ENCODE assay signal across 8 cellular contexts in genomic region chr7:35036361-35037171, GRCh38. TPM values are rescaled to one million over a fixed set of nuclear protein-coding genes. Genes with fewer than 3 reads are reported as not detected.
A peak's percentile ranks its signal among the peaks of the same experiment; 100 is the strongest.
DNase-seq lines count a peak whose midpoint lies in the region; ATAC-seq and TF ChIP-seq lines count a peak whose summit lies in the region.

No MANE protein-coding gene starts in this region.

- H3K4me1 ChIP-seq in duodenal mucosa (ENCODE audit: control insufficient read depth in 1 of 2, insufficient read depth in 2 of 2, low read length in 2 of 2), result peaks cover 23 to 24% of the 10 kb centered on the region in 2 donors
- H3K4me1 ChIP-seq in liver (ENCODE audit: control insufficient read depth in 4 of 4, insufficient read depth in 4 of 4, low read length in 3 of 4), result peaks cover 3 to 20% (median 17%) of the 10 kb centered on the region in 4 donors

- no peaks in the 10 kb centered on the region for H3K27me3 ChIP-seq in duodenal mucosa (ENCODE audit: control insufficient read depth in 1 of 2, insufficient read depth in 2 of 2, low read length in 2 of 2)
- no peaks in the 10 kb centered on the region for H3K27me3 ChIP-seq in liver (ENCODE audit: control insufficient read depth in 4 of 4, insufficient read depth in 4 of 4, low read length in 3 of 4)

- H3K4me1 Mint-ChIP-seq in activated CD4-positive, alpha-beta T cell treated with anti-CD3 and anti-CD28 coated beads, Interleukin-2, amount 10 ng/mL, durations not matched to agents 7 days and 5 days, result peaks cover 24% of the 10 kb centered on the region

- no peak for TF ChIP-seq CTCF in liver (IDR thresholded peaks at IDR 0.05; ENCODE audit: low read depth, low read length, missing input control)

- H3K36me3 Mint-ChIP-seq in activated CD4-positive, alpha-beta T cell treated with anti-CD3 and anti-CD28 coated beads, Interleukin-2, amount 10 ng/mL, durations not matched to agents 7 days and 5 days (ENCODE audit: low read depth), result no peaks in the 10 kb centered on the region

- H3K9ac ChIP-seq in duodenal mucosa (ENCODE audit: low read depth in 1 of 2, low read length in 2 of 2) (peak overlapping the region; percentile 50 to 63), liver (ENCODE audit: low read depth in 1 of 2, low read length in 2 of 2) (peak overlapping the region; percentile 52 to 80)

- POLR2A ChIA-PET in activated CD4-positive, alpha-beta T cell treated with anti-CD3 and anti-CD28 coated beads, Interleukin-2, amount 10 ng/mL, durations not matched to agents 7 days and 5 days (lab: Charles Lee), result no interaction called here

- H3K4me3 ChIP-seq in duodenal mucosa (ENCODE audit: low read depth in 1 of 2, low read length in 2 of 2) (peak overlapping the region; percentile 82), liver (ENCODE audit: low read depth in 1 of 3, low read length in 3 of 3) (peak overlapping the region; percentile 60 to 95 (median 87))

- no peaks in the 10 kb centered on the region for H3K27me3 Mint-ChIP-seq in activated CD4-positive, alpha-beta T cell treated with anti-CD3 and anti-CD28 coated beads, Interleukin-2, amount 10 ng/mL, durations not matched to agents 7 days and 5 days

- H3K9me3 Mint-ChIP-seq in activated CD4-positive, alpha-beta T cell treated with anti-CD3 and anti-CD28 coated beads, Interleukin-2, amount 10 ng/mL, durations not matched to agents 7 days and 5 days, result no peaks in the 10 kb centered on the region

- H3K36me3 ChIP-seq in duodenal mucosa (ENCODE audit: control insufficient read depth in 1 of 2, insufficient read depth in 2 of 2, low read length in 2 of 2), result no peaks in the 10 kb centered on the region
- H3K36me3 ChIP-seq in liver (ENCODE audit: control insufficient read depth in 4 of 4, insufficient read depth in 3 of 4, low read depth in 1 of 4, low read length in 3 of 4), result no peaks in the 10 kb centered on the region

- peak overlapping the region; percentile 91 for H3K4me3 Mint-ChIP-seq in activated CD4-positive, alpha-beta T cell treated with anti-CD3 and anti-CD28 coated beads, Interleukin-2, amount 10 ng/mL, durations not matched to agents 7 days and 5 days

- peak; percentile 78 for DNase-seq in ELR (ENCODE audit: low read depth)
- peak; percentile 62 for DNase-seq in NCI-H2227 (lab: John Stamatoyannopoulos, UW; ENCODE audit: unreplicated experiment)
- DNase-seq in activated CD4-positive, alpha-beta T cell treated with anti-CD3 and anti-CD28 coated beads, Interleukin-2, amount 10 ng/mL, durations not matched to agents 7 days and 5 days, result peak; percentile 37
- DNase-seq in stimulated activated CD8-positive, alpha-beta memory T cell treated with anti-CD3 and anti-CD28 coated beads, Interleukin-12 subunit alpha, Interleukin-12 subunit beta, amount 100 ng/mL, for 4 hours (ENCODE audit: low read depth), result peak; percentile 10
- DNase-seq in OCI-M2 (lab: John Stamatoyannopoulos, UW; ENCODE audit: unreplicated experiment), result no peak

- peak in 1 of 2 donors; percentile 35 for TF ChIP-seq RAD21 in liver (IDR thresholded peaks at IDR 0.05)

- H3K9me3 ChIP-seq in duodenal mucosa (ENCODE audit: control insufficient read depth in 1 of 2, low read length in 2 of 2) (no peaks in the 10 kb centered on the region), liver (ENCODE audit: control insufficient read depth in 4 of 4, low read length in 3 of 4) (no peaks in the 10 kb centered on the region)

- under 1% methylated on average over 61 of the region's 61 CpGs for WGBS in liver

- peak; percentile 13 for ATAC-seq in HG02571 (IDR thresholded peaks at IDR 0.05; ENCODE audit: unreplicated experiment)

- peak overlapping the region; percentile 90 for H3K27ac Mint-ChIP-seq in activated CD4-positive, alpha-beta T cell treated with anti-CD3 and anti-CD28 coated beads, Interleukin-2, amount 10 ng/mL, durations not matched to agents 7 days and 5 days

- H3K27ac ChIP-seq in duodenal mucosa (ENCODE audit: low read depth, low read length), result no peak overlapping the region
- H3K27ac ChIP-seq in liver (ENCODE audit: low read depth in 1 of 2, low read length in 2 of 2), result peak overlapping the region; percentile 69 to 86

- CTCF ChIA-PET in activated CD4-positive, alpha-beta T cell treated with anti-CD3 and anti-CD28 coated beads, Interleukin-2, amount 10 ng/mL, durations not matched to agents 7 days and 5 days (lab: Charles Lee), result no interaction called here

TF ChIP-seq in liver, 16 proteins besides CTCF, POLR2A, EP300 and RAD21:
- TF ChIP-seq, protein P1, sequence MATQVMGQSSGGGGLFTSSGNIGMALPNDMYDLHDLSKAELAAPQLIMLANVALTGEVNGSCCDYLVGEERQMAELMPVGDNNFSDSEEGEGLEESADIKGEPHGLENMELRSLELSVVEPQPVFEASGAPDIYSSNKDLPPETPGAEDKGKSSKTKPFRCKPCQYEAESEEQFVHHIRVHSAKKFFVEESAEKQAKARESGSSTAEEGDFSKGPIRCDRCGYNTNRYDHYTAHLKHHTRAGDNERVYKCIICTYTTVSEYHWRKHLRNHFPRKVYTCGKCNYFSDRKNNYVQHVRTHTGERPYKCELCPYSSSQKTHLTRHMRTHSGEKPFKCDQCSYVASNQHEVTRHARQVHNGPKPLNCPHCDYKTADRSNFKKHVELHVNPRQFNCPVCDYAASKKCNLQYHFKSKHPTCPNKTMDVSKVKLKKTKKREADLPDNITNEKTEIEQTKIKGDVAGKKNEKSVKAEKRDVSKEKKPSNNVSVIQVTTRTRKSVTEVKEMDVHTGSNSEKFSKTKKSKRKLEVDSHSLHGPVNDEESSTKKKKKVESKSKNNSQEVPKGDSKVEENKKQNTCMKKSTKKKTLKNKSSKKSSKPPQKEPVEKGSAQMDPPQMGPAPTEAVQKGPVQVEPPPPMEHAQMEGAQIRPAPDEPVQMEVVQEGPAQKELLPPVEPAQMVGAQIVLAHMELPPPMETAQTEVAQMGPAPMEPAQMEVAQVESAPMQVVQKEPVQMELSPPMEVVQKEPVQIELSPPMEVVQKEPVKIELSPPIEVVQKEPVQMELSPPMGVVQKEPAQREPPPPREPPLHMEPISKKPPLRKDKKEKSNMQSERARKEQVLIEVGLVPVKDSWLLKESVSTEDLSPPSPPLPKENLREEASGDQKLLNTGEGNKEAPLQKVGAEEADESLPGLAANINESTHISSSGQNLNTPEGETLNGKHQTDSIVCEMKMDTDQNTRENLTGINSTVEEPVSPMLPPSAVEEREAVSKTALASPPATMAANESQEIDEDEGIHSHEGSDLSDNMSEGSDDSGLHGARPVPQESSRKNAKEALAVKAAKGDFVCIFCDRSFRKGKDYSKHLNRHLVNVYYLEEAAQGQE (IDR thresholded peaks at IDR 0.05), result peak; percentile 16
- TF ChIP-seq YY1 (IDR thresholded peaks at IDR 0.05) (peak; percentile 43), RXRA (IDR thresholded peaks at IDR 0.05) (peak in 1 of 2 donors; percentile 4), TAF1 (conservative IDR thresholded peaks at IDR 0.05) (peak; percentile 59), SP1 (IDR thresholded peaks at IDR 0.05) (peak; percentile 16)
- TF ChIP-seq, protein P2, sequence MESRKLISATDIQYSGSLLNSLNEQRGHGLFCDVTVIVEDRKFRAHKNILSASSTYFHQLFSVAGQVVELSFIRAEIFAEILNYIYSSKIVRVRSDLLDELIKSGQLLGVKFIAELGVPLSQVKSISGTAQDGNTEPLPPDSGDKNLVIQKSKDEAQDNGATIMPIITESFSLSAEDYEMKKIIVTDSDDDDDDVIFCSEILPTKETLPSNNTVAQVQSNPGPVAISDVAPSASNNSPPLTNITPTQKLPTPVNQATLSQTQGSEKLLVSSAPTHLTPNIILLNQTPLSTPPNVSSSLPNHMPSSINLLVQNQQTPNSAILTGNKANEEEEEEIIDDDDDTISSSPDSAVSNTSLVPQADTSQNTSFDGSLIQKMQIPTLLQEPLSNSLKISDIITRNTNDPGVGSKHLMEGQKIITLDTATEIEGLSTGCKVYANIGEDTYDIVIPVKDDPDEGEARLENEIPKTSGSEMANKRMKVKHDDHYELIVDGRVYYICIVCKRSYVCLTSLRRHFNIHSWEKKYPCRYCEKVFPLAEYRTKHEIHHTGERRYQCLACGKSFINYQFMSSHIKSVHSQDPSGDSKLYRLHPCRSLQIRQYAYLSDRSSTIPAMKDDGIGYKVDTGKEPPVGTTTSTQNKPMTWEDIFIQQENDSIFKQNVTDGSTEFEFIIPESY (IDR thresholded peaks at IDR 0.05), result no peak
- TF ChIP-seq, protein P3, sequence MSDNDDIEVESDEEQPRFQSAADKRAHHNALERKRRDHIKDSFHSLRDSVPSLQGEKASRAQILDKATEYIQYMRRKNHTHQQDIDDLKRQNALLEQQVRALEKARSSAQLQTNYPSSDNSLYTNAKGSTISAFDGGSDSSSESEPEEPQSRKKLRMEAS (IDR thresholded peaks at IDR 0.05), result no peak
TF ChIP-seq in liver: peak in this region for 5.

RNA-seq across cellular contexts. Expression of gene DPY19L1, which starts 0.7 kb away (rescaled TPM):
- total RNA-seq in activated CD4-positive, alpha-beta T cell treated with anti-CD3 and anti-CD28 coated beads, Interleukin-2, amount 10 ng/mL, durations not matched to agents 7 days and 5 days, result 10 to 100 TPM; 12.8 to 16.4 TPM
- 10 to 100 TPM; 21.6 to 24.2 TPM for total RNA-seq in liver
- 10 to 100 TPM in 1 of 2 donors, 1 to 10 TPM in 1; 3.9 to 12.3 TPM for polyA plus RNA-seq in liver
